ENCODE assay signal across 11 cellular contexts in genomic region chr3:4823986-4824947, GRCh38.
A peak's percentile ranks its signal among the peaks of the same experiment; 100 is the strongest.
DNase-seq lines count a peak whose midpoint lies in the region; ATAC-seq and TF ChIP-seq lines count a peak whose summit lies in the region.
"Had no signal": no experiment of that assay in that cellular context is flagged by ENCODE, and none has a peak within 500 bp of the region (broad histone marks: within the 10 kb centered on the region; RNA-seq: fewer than 3 reads in every experiment).

No MANE protein-coding gene starts in this region.

- H3K9ac ChIP-seq in mesendoderm (ENCODE audit: low read length) (no peak overlapping the region), neuronal stem cell (ENCODE audit: low read depth, low read length, poor library complexity) (no peak overlapping the region)

- H3K9me3 ChIP-seq in tibial nerve (no peaks in the 10 kb centered on the region), SJCRH30 (replicated peaks) (no peaks in the 10 kb centered on the region; the same call in 1 of the 2 replicates), neuronal stem cell (replicated peaks in 1 of 2; ENCODE audit: control insufficient read depth in 2 of 2, insufficient read depth in 1 of 2, low read depth in 1 of 2, low read length in 2 of 2) (no peaks in the 10 kb centered on the region)

- H3K14ac ChIP-seq in neuronal stem cell (ENCODE audit: low read length): no peak overlapping the region

- H3K36me3 Mint-ChIP-seq in activated naive CD4-positive, alpha-beta T cell treated with anti-CD3 and anti-CD28 coated beads, Interleukin-2, amount 10 ng/mL, durations not matched to agents 7 days and 5 days: peaks cover 77% of the 10 kb centered on the region
- H3K36me3 Mint-ChIP-seq in activated naive CD4-positive, alpha-beta T cell treated with anti-CD3 and anti-CD28 coated beads, Interleukin-2, amount 50 U/mL, for 72 hours: peaks cover 60 to 85% of the 10 kb centered on the region in 2 donors

- H4K8ac ChIP-seq in mesendoderm (ENCODE audit: low read depth, low read length) (no peak overlapping the region), neuronal stem cell (ENCODE audit: low read depth, low read length) (no peak overlapping the region)

- no peak overlapping the region for H2BK15ac ChIP-seq in mesendoderm (replicated peaks; ENCODE audit: low read depth)
- no peak overlapping the region for H2BK15ac ChIP-seq in neuronal stem cell (ENCODE audit: low read length)

- H3K18ac ChIP-seq in mesendoderm (ENCODE audit: low read length) (peak overlapping the region; percentile 29), neuronal stem cell (ENCODE audit: low read length) (no peak overlapping the region)

- H3K27ac ChIP-seq in mesendoderm (ENCODE audit: low read depth, low read length): no peak overlapping the region
- peak overlapping the region; percentile 75 to 91 (median 86) for H3K27ac ChIP-seq in tibial nerve
- no peak overlapping the region for H3K27ac ChIP-seq in SJCRH30
- no peak overlapping the region for H3K27ac ChIP-seq in neuronal stem cell (replicated peaks; ENCODE audit: low read length)

- H3K4me3 Mint-ChIP-seq in activated naive CD4-positive, alpha-beta T cell treated with anti-CD3 and anti-CD28 coated beads, Interleukin-2, amount 10 ng/mL, durations not matched to agents 7 days and 5 days: peak overlapping the region; percentile 78

- TF ChIP-seq POLR2A in tibial nerve (IDR thresholded peaks at IDR 0.05): no peak

- H3K9me3 Mint-ChIP-seq in activated naive CD4-positive, alpha-beta T cell treated with anti-CD3 and anti-CD28 coated beads, Interleukin-2, amount 10 ng/mL, durations not matched to agents 7 days and 5 days: peaks cover 3% of the 10 kb centered on the region
- H3K9me3 Mint-ChIP-seq in activated naive CD4-positive, alpha-beta T cell treated with anti-CD3 and anti-CD28 coated beads, Interleukin-2, amount 50 U/mL, for 72 hours: peaks cover 3 to 5% of the 10 kb centered on the region in 2 donors

- no CpG with 5 or more reads among the region's 26 CpGs for WGBS in mesendoderm (ENCODE audit: extremely low coverage, insufficient coverage, low lambda C conversion rate)
- 81 to 85% methylated on average over 26 of the region's 26 CpGs for WGBS in tibial nerve, 2 donors
- no CpG with 5 or more reads among the region's 26 CpGs for WGBS in neuronal stem cell (ENCODE audit: extremely low coverage in 2 of 2, insufficient read length in 2 of 2, insufficient replicate concordance in 1 of 2), 2 donors

- H2BK5ac ChIP-seq in mesendoderm (ENCODE audit: low read length): no peak overlapping the region
- no peak overlapping the region for H2BK5ac ChIP-seq in neuronal stem cell (ENCODE audit: low read length)

- H3K4me3 ChIP-seq in mesendoderm (ENCODE audit: low read length): no peak overlapping the region
- no peak overlapping the region for H3K4me3 ChIP-seq in tibial nerve
- no peak overlapping the region for H3K4me3 ChIP-seq in SJCRH30
- no peak overlapping the region for H3K4me3 ChIP-seq in neuronal stem cell (ENCODE audit: low read length in 2 of 2)

- ATAC-seq in activated naive CD4-positive, alpha-beta T cell treated with anti-CD3 and anti-CD28 coated beads, Interleukin-2, amount 50 U/mL, for 72 hours: no peak

- CTCF ChIA-PET in activated naive CD4-positive, alpha-beta T cell treated with anti-CD3 and anti-CD28 coated beads, Interleukin-2, amount 10 ng/mL, durations not matched to agents 7 days and 5 days (lab: Charles Lee): interaction anchor here (2.2 to 4.8 kb wide), 3 partner anchors 104 to 152 kb away, joined by 8 to 27 read pairs (median 11); no protein-coding TSS in a partner anchor

- H3K4me1 Mint-ChIP-seq in activated naive CD4-positive, alpha-beta T cell treated with anti-CD3 and anti-CD28 coated beads, Interleukin-2, amount 10 ng/mL, durations not matched to agents 7 days and 5 days: peaks cover 95% of the 10 kb centered on the region

- H3K27me3 Mint-ChIP-seq in activated naive CD4-positive, alpha-beta T cell treated with anti-CD3 and anti-CD28 coated beads, Interleukin-2, amount 10 ng/mL, durations not matched to agents 7 days and 5 days: peaks cover 3% of the 10 kb centered on the region

- H4K5ac ChIP-seq in mesendoderm (ENCODE audit: low read length): no peak overlapping the region

- H3K4ac ChIP-seq in mesendoderm (ENCODE audit: low read depth, low read length) (no peak overlapping the region), neuronal stem cell (ENCODE audit: low read length) (no peak overlapping the region)

- H2BK12ac ChIP-seq in neuronal stem cell (ENCODE audit: low read length): no peak overlapping the region

- H2AK5ac ChIP-seq in mesendoderm (ENCODE audit: low read length): no peak overlapping the region
- H2AK5ac ChIP-seq in neuronal stem cell (ENCODE audit: low read depth, low read length): no peak overlapping the region

- no peak overlapping the region for H2AFZ ChIP-seq in neuronal stem cell (ENCODE audit: low read length)

- no peak overlapping the region for H3K4me2 ChIP-seq in mesendoderm (ENCODE audit: low read length)
- no peak overlapping the region for H3K4me2 ChIP-seq in neuronal stem cell (ENCODE audit: insufficient read depth, low read length, poor library complexity, severe bottlenecking)

- H3K36me3 ChIP-seq in mesendoderm (ENCODE audit: control insufficient read depth, insufficient read depth, low read length) (no peaks in the 10 kb centered on the region), tibial nerve (peaks cover 0 to 4% (median 0%) of the 10 kb centered on the region in 3 donors), SJCRH30 (no peaks in the 10 kb centered on the region; the same call in 1 of the 2 replicates), neuronal stem cell (replicated peaks in 1 of 2; ENCODE audit: control insufficient read depth in 2 of 2, insufficient read depth in 2 of 2, low read length in 2 of 2) (no peaks in the 10 kb centered on the region)

- no peaks in the 10 kb centered on the region for H3K79me2 ChIP-seq in mesendoderm (ENCODE audit: control insufficient read depth, insufficient read depth, low read length)

- no peak for DNase-seq in activated naive CD4-positive, alpha-beta T cell treated with anti-CD3 and anti-CD28 coated beads, Interleukin-2, amount 10 ng/mL, durations not matched to agents 7 days and 5 days
- no peak for DNase-seq in activated naive CD4-positive, alpha-beta T cell treated with Interleukin-2 at 50 U/mL for 16 hours
- DNase-seq in activated naive CD4-positive, alpha-beta T cell treated with anti-CD3 and anti-CD28 coated beads, Interleukin-2, amount 50 U/mL, for 72 hours (ENCODE audit: low spot score in 2 of 2): no peak
- DNase-seq in mesendoderm (no peak), tibial nerve (ENCODE audit: low spot score in 2 of 2) (no peak), SJCRH30 (no peak), NCI-H1048 (lab: John Stamatoyannopoulos, UW) (no peak), neuronal stem cell (ENCODE audit: low spot score) (no peak)
- DNase-seq: GF-D8; GOT3; stimulated activated CD4-positive, alpha-beta T cell treated with anti-CD3 and anti-CD28 coated beads, Interleukin-2, amount 100 ng/mL, for 24 hours had no signal

- H3K23ac ChIP-seq in mesendoderm (ENCODE audit: low read length) (no peak overlapping the region), neuronal stem cell (ENCODE audit: low read depth, low read length, poor library complexity) (no peak overlapping the region)

- peak overlapping the region; percentile 86 for H3K27ac Mint-ChIP-seq in activated naive CD4-positive, alpha-beta T cell treated with anti-CD3 and anti-CD28 coated beads, Interleukin-2, amount 10 ng/mL, durations not matched to agents 7 days and 5 days
- H3K27ac Mint-ChIP-seq in activated naive CD4-positive, alpha-beta T cell treated with anti-CD3 and anti-CD28 coated beads, Interleukin-2, amount 50 U/mL, for 72 hours: peak overlapping the region; percentile 45 to 91

- H3K27me3 ChIP-seq in mesendoderm (ENCODE audit: insufficient read depth, low read length, poor library complexity) (no peaks in the 10 kb centered on the region), tibial nerve (no peaks in the 10 kb centered on the region), SJCRH30 (no peaks in the 10 kb centered on the region), neuronal stem cell (ENCODE audit: control insufficient read depth in 3 of 3, insufficient read depth in 3 of 3, low read depth in 1 of 3, low read length in 3 of 3) (no peaks in the 10 kb centered on the region)

- no peak for TF ChIP-seq EP300 in tibial nerve (IDR thresholded peaks at IDR 0.05)

- H3K4me1 ChIP-seq in mesendoderm (ENCODE audit: control insufficient read depth, low read depth, low read length): peaks cover 14% of the 10 kb centered on the region
- peaks cover 0 to 66% (median 57%) of the 10 kb centered on the region in 4 donors for H3K4me1 ChIP-seq in tibial nerve
- peaks cover 21% of the 10 kb centered on the region for H3K4me1 ChIP-seq in SJCRH30
- peaks cover 0 to 3% of the 10 kb centered on the region in 2 donors for H3K4me1 ChIP-seq in neuronal stem cell (ENCODE audit: control insufficient read depth in 2 of 2, insufficient read depth in 1 of 2, low read depth in 1 of 2, low read length in 2 of 2)

- no peak overlapping the region for H4K91ac ChIP-seq in neuronal stem cell (ENCODE audit: low read depth, low read length, poor library complexity)

- H2BK120ac ChIP-seq in mesendoderm (ENCODE audit: low read depth, low read length) (no peak overlapping the region), neuronal stem cell (ENCODE audit: low read depth, low read length) (no peak overlapping the region)

- H3K79me1 ChIP-seq in mesendoderm (ENCODE audit: low read length): no peaks in the 10 kb centered on the region
- H3K79me1 ChIP-seq in neuronal stem cell (ENCODE audit: low read depth, low read length): no peaks in the 10 kb centered on the region

- peak overlapping the region; percentile 17 for H3K56ac ChIP-seq in mesendoderm (ENCODE audit: low read length)

- no peak for TF ChIP-seq CTCF in tibial nerve (IDR thresholded peaks at IDR 0.05)

Comparison
In these comparisons a context has a peak if more than half of its experiments do, and no peak if none do; other contexts are left out.
1. H3K27ac ChIP-seq: peak in tibial nerve (4 of 4); none in mesendoderm (single experiment), SJCRH30 (single experiment) and neuronal stem cell (single experiment).